Comparison of ENCODE assay signal across 10 cellular contexts in the genomic region with DNA sequence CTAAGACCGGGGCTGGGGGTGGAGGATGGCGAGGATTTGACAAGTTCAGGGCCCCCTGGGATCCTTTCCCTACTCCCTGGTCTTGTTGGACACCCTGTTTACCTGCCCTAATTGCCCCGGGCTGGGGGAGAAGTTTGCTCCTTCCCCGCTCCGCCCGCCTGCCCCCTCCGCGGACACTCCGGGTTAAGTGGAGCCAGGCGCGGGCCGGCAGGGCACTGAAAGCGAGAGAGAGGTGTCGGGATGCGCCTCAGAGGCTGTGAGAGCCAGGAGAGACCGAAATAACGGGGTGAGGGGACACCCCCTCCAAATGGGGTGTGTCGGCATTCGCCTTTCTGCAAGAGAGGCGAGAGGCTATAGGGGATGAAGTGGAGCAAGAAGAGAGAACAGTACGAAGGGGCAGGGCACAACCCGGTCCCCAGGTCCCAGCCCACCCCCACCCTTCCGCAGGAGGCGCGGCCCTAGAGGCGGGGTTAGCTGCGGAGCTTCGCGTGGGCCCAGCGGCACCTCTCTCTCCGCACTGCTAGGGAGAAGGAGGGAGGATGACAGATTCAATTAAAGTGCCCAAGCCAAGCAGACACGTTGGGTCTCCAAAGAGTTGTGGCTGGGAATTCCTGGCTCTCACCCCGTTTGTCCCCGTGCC. TPM values are rescaled to one million over a fixed set of nuclear protein-coding genes. Genes with fewer than 3 reads are reported as not detected.
DNase-seq lines count a peak whose midpoint lies in the region; ATAC-seq and TF ChIP-seq lines count a peak whose summit lies in the region.
"Had no signal": no experiment of that assay in that cellular context is flagged by ENCODE, and none has a peak within 500 bp of the region (broad histone marks: within the 10 kb centered on the region; RNA-seq: fewer than 3 reads in every experiment).

No MANE protein-coding gene starts in this region.

- ATAC-seq in stimulated activated effector memory CD8-positive, alpha-beta T cell treated with anti-CD3 and anti-CD28 coated beads, Interleukin-12 subunit alpha, Interleukin-12 subunit beta, amount 100 ng/mL, for 72 hours: no peak
- ATAC-seq in GM21619 (IDR thresholded peaks at IDR 0.05; ENCODE audit: unreplicated experiment): no peak

- no peak overlapping the region for H3K27ac ChIP-seq in A673 (ENCODE audit: low read depth, low read length, poor library complexity, severe bottlenecking)

- peaks cover 59% of the 10 kb centered on the region for H3K4me1 Mint-ChIP-seq in activated CD4-positive, alpha-beta T cell treated with anti-CD3 and anti-CD28 coated beads, Interleukin-2, amount 10 ng/mL, durations not matched to agents 7 days and 5 days
- peaks cover 31% of the 10 kb centered on the region for H3K4me1 Mint-ChIP-seq in glutamatergic neuron (ENCODE audit: low read depth, unreplicated experiment)
- peaks cover 60% of the 10 kb centered on the region for H3K4me1 Mint-ChIP-seq in stimulated activated effector memory CD8-positive, alpha-beta T cell treated with anti-CD3 and anti-CD28 coated beads, Interleukin-12 subunit alpha, Interleukin-12 subunit beta, amount 100 ng/mL, for 72 hours

- H3K4me1 ChIP-seq in A673 (ENCODE audit: insufficient read depth, low read length, poor library complexity, severe bottlenecking): peaks cover 55% of the 10 kb centered on the region

- no peaks in the 10 kb centered on the region for H3K36me3 ChIP-seq in A673 (ENCODE audit: insufficient read depth, low read length, poor library complexity, severe bottlenecking)

- TF ChIP-seq CTCF in glutamatergic neuron (IDR thresholded peaks at IDR 0.05; ENCODE audit: partially characterized antibody, unreplicated experiment): no peak
- TF ChIP-seq CTCF in A673 (conservative IDR thresholded peaks at IDR 0.05; ENCODE audit: low read depth, low read length): no peak

- no peak overlapping the region for H3K27ac Mint-ChIP-seq in activated CD4-positive, alpha-beta T cell treated with anti-CD3 and anti-CD28 coated beads, Interleukin-2, amount 10 ng/mL, durations not matched to agents 7 days and 5 days
- no peak overlapping the region for H3K27ac Mint-ChIP-seq in glutamatergic neuron (ENCODE audit: unreplicated experiment)
- H3K27ac Mint-ChIP-seq in stimulated activated effector memory CD8-positive, alpha-beta T cell treated with anti-CD3 and anti-CD28 coated beads, Interleukin-12 subunit alpha, Interleukin-12 subunit beta, amount 100 ng/mL, for 72 hours: no peak overlapping the region

- peaks cover 54% of the 10 kb centered on the region for H3K27me3 Mint-ChIP-seq in activated CD4-positive, alpha-beta T cell treated with anti-CD3 and anti-CD28 coated beads, Interleukin-2, amount 10 ng/mL, durations not matched to agents 7 days and 5 days
- peaks cover 35% of the 10 kb centered on the region for H3K27me3 Mint-ChIP-seq in glutamatergic neuron (ENCODE audit: unreplicated experiment)

- no peak overlapping the region for H3K4me3 ChIP-seq in A673 (ENCODE audit: low read depth, low read length, poor library complexity, severe bottlenecking)

- no peak for DNase-seq in activated CD4-positive, alpha-beta T cell treated with anti-CD3 and anti-CD28 coated beads, Interleukin-2, amount 10 ng/mL, durations not matched to agents 7 days and 5 days
- no peak for DNase-seq in activated CD4-positive, alpha-beta T cell treated with anti-CD3 and anti-CD28 coated beads for 1 hour
- DNase-seq in SK-N-DZ (ENCODE audit: low spot score) (peak; percentile 57), glutamatergic neuron (no peak), A673 (ENCODE audit: low spot score) (no peak), activated gamma-delta T cell (lab: John Stamatoyannopoulos, UW) (no peak)
- DNase-seq in stimulated activated effector memory CD8-positive, alpha-beta T cell treated with anti-CD3 and anti-CD28 coated beads, Interleukin-12 subunit alpha, Interleukin-12 subunit beta, amount 100 ng/mL, for 72 hours (ENCODE audit: low spot score in 2 of 2): no peak
- DNase-seq: DMS79 treated with DMSO at 0.1 percent for 48 hours had no signal

- intact Hi-C loops in A673 (cut with micrococcal nuclease; ENCODE audit: unreplicated experiment): loop anchor here (5.0 kb wide), 1 partner anchor 80 kb away; a partner anchor contains a TSS

- CTCF ChIA-PET in activated CD4-positive, alpha-beta T cell treated with anti-CD3 and anti-CD28 coated beads, Interleukin-2, amount 10 ng/mL, durations not matched to agents 7 days and 5 days (lab: Charles Lee): interaction anchor here (1.0 kb wide), 1 partner anchor 18 kb away, joined by 4 read pairs; no protein-coding TSS in a partner anchor
- CTCF ChIA-PET in A673 (lab: Charles Lee): no interaction called here

- POLR2A ChIA-PET in activated CD4-positive, alpha-beta T cell treated with anti-CD3 and anti-CD28 coated beads, Interleukin-2, amount 10 ng/mL, durations not matched to agents 7 days and 5 days (lab: Charles Lee): no interaction called here
- POLR2A ChIA-PET in A673 (lab: Charles Lee; ENCODE audit: low non-redundant PET): no interaction called here

- peaks cover 23% of the 10 kb centered on the region for H3K27me3 ChIP-seq in A673 (replicated peaks; ENCODE audit: insufficient read depth, low read depth, low read length, poor library complexity)

- H3K9me3 Mint-ChIP-seq in activated CD4-positive, alpha-beta T cell treated with anti-CD3 and anti-CD28 coated beads, Interleukin-2, amount 10 ng/mL, durations not matched to agents 7 days and 5 days: no peaks in the 10 kb centered on the region
- peaks cover 21% of the 10 kb centered on the region for H3K9me3 Mint-ChIP-seq in glutamatergic neuron (ENCODE audit: unreplicated experiment)
- H3K9me3 Mint-ChIP-seq in stimulated activated effector memory CD8-positive, alpha-beta T cell treated with anti-CD3 and anti-CD28 coated beads, Interleukin-12 subunit alpha, Interleukin-12 subunit beta, amount 100 ng/mL, for 72 hours: no peaks in the 10 kb centered on the region

- H3K36me3 Mint-ChIP-seq in activated CD4-positive, alpha-beta T cell treated with anti-CD3 and anti-CD28 coated beads, Interleukin-2, amount 10 ng/mL, durations not matched to agents 7 days and 5 days (ENCODE audit: low read depth): peaks cover 7% of the 10 kb centered on the region
- H3K36me3 Mint-ChIP-seq in glutamatergic neuron (ENCODE audit: unreplicated experiment): no peaks in the 10 kb centered on the region
- H3K36me3 Mint-ChIP-seq in stimulated activated effector memory CD8-positive, alpha-beta T cell treated with anti-CD3 and anti-CD28 coated beads, Interleukin-12 subunit alpha, Interleukin-12 subunit beta, amount 100 ng/mL, for 72 hours: peaks cover 21% of the 10 kb centered on the region

- BruUV-seq in A673 (replicated peaks; lab: Mats Ljungman, UMichigan): no TSS peak

- peak overlapping the region; percentile 16 for H3K4me3 Mint-ChIP-seq in activated CD4-positive, alpha-beta T cell treated with anti-CD3 and anti-CD28 coated beads, Interleukin-2, amount 10 ng/mL, durations not matched to agents 7 days and 5 days
- peak overlapping the region; percentile 69 for H3K4me3 Mint-ChIP-seq in glutamatergic neuron (ENCODE audit: unreplicated experiment)
- peak overlapping the region; percentile 77 for H3K4me3 Mint-ChIP-seq in stimulated activated effector memory CD8-positive, alpha-beta T cell treated with anti-CD3 and anti-CD28 coated beads, Interleukin-12 subunit alpha, Interleukin-12 subunit beta, amount 100 ng/mL, for 72 hours

- H3K9me3 ChIP-seq in A673 (ENCODE audit: low read depth, low read length, poor library complexity, severe bottlenecking): no peaks in the 10 kb centered on the region

RNA-seq across cellular contexts. Expression of a gene that starts 3.8 kb away (rescaled TPM):
- 1 to 10 TPM; 2.3 to 2.7 TPM for total RNA-seq in activated CD4-positive, alpha-beta T cell treated with anti-CD3 and anti-CD28 coated beads, Interleukin-2, amount 10 ng/mL, durations not matched to agents 7 days and 5 days
- polyA plus RNA-seq in SK-N-DZ (2014; cell fraction: cytosol; rRNA removed): 13.3 and 15.9 TPM in 2 replicates
- 10.2 and 10.5 TPM in 2 replicates for polyA plus RNA-seq in SK-N-DZ (2014; cell fraction: nucleus; rRNA removed)
- 14.6 TPM for total RNA-seq in glutamatergic neuron (ENCODE audit: unreplicated experiment)
- total RNA-seq in A673 (2021): 5.8 and 8.9 TPM in 2 replicates

RNA-seq across cellular contexts. Expression of a gene that starts 18.9 kb away (rescaled TPM):
- 1 to 10 TPM; 8.2 to 8.3 TPM for total RNA-seq in activated CD4-positive, alpha-beta T cell treated with anti-CD3 and anti-CD28 coated beads, Interleukin-2, amount 10 ng/mL, durations not matched to agents 7 days and 5 days
- polyA plus RNA-seq in SK-N-DZ (2014; cell fraction: cytosol; rRNA removed): 12.7 and 13.3 TPM in 2 replicates
- polyA plus RNA-seq in SK-N-DZ (2014; cell fraction: nucleus; rRNA removed): 9.2 and 10.1 TPM in 2 replicates
- total RNA-seq in glutamatergic neuron (ENCODE audit: unreplicated experiment) (2.9 TPM), A673 (2021) (17.0 and 18.8 TPM in 2 replicates)

RNA-seq across cellular contexts. Expression of a gene that starts 31.3 kb away (rescaled TPM):
- 10 to 100 TPM; 40.2 to 45.0 TPM for total RNA-seq in activated CD4-positive, alpha-beta T cell treated with anti-CD3 and anti-CD28 coated beads, Interleukin-2, amount 10 ng/mL, durations not matched to agents 7 days and 5 days
- 55.4 and 55.5 TPM in 2 replicates for polyA plus RNA-seq in SK-N-DZ (2014; cell fraction: cytosol; rRNA removed)
- polyA plus RNA-seq in SK-N-DZ (2014; cell fraction: nucleus; rRNA removed): 227 and 243 TPM in 2 replicates
- 7.6 TPM for total RNA-seq in glutamatergic neuron (ENCODE audit: unreplicated experiment)
- 36.3 and 48.5 TPM in 2 replicates for total RNA-seq in A673 (2021)

RNA-seq across cellular contexts. Expression of a gene that starts 45.3 kb away (rescaled TPM):
- under 1 TPM in 1 of 2 experiments, not detected in 1; 0.15 TPM for total RNA-seq in activated CD4-positive, alpha-beta T cell treated with anti-CD3 and anti-CD28 coated beads, Interleukin-2, amount 10 ng/mL, durations not matched to agents 7 days and 5 days
- 3.2 and 3.8 TPM in 2 replicates for polyA plus RNA-seq in SK-N-DZ (2014; cell fraction: cytosol; rRNA removed)
- polyA plus RNA-seq in SK-N-DZ (2014; cell fraction: nucleus; rRNA removed): 3.3 and 4.0 TPM in 2 replicates
- total RNA-seq in glutamatergic neuron (ENCODE audit: unreplicated experiment) (1.7 TPM), A673 (2021) (0.90 and 1.0 TPM in 2 replicates)

RNA-seq across cellular contexts. Expression of a gene that starts 48.8 kb away (rescaled TPM):
- not detected for total RNA-seq in activated CD4-positive, alpha-beta T cell treated with anti-CD3 and anti-CD28 coated beads, Interleukin-2, amount 10 ng/mL, durations not matched to agents 7 days and 5 days
- polyA plus RNA-seq in SK-N-DZ (2014; cell fraction: cytosol; rRNA removed): 0.05 TPM in 1 of 2 replicates, not detected in the other
- not detected in 2 replicates for polyA plus RNA-seq in SK-N-DZ (2014; cell fraction: nucleus; rRNA removed)
- total RNA-seq in glutamatergic neuron (ENCODE audit: unreplicated experiment) (not detected), A673 (2021) (not detected in 2 replicates)
- total RNA-seq: glomerular endothelial cell had no signal

Comparison
In these comparisons a context has a peak if more than half of its experiments do, and no peak if none do; other contexts are left out.
1. H3K4me3 Mint-ChIP-seq: peak in every context shown above with its lines; median percentile 77 in stimulated activated effector memory CD8-positive, alpha-beta T cell treated with anti-CD3 and anti-CD28 coated beads, Interleukin-12 subunit alpha, Interleukin-12 subunit beta, amount 100 ng/mL, for 72 hours; 69 in glutamatergic neuron; 16 in activated CD4-positive, alpha-beta T cell treated with anti-CD3 and anti-CD28 coated beads, Interleukin-2, amount 10 ng/mL, durations not matched to agents 7 days and 5 days.